16 cellular contexts compared by ENCODE assay signal in the genomic region with DNA sequence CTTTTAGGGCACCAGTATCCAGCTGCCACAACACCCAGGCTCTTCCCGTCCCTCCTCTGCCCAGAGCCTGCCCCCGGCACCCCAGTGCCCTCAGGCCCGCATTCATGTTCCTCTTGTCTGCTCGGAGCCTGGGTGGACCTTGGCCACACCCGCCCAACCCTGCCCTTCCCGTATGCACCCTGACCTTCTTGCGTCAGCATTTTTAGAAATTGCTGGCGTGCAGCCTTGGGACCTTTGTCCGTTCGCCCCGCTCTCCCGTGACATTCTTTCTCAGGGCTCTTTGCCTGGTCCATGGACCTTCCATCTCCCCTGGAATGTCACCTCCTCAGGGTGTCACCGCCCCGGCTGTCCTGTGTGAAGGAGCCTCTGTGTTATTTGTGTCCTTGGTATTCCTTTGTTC. TPM values are rescaled to one million over a fixed set of nuclear protein-coding genes. Genes with fewer than 3 reads are reported as not detected.
A peak's percentile ranks its signal among the peaks of the same experiment; 100 is the strongest.
DNase-seq lines count a peak whose midpoint lies in the region; ATAC-seq and TF ChIP-seq lines count a peak whose summit lies in the region.
"Had no signal": no experiment of that assay in that cellular context is flagged by ENCODE, and none has a peak within 500 bp of the region (broad histone marks: within the 10 kb centered on the region; RNA-seq: fewer than 3 reads in every experiment).

No MANE protein-coding gene starts in this region.

- POLR2A ChIA-PET in naive thymus-derived CD4-positive, alpha-beta T cell (lab: Charles Lee) = no interaction called here
- POLR2A ChIA-PET in CD8-positive, alpha-beta T cell (lab: Charles Lee) = no interaction called here

- H3K9me3 Mint-ChIP-seq in naive thymus-derived CD4-positive, alpha-beta T cell = no peaks in the 10 kb centered on the region
- H3K9me3 Mint-ChIP-seq in CD8-positive, alpha-beta T cell = no peaks in the 10 kb centered on the region
- H3K9me3 Mint-ChIP-seq: brain; memory B cell; stimulated activated effector memory CD8-positive, alpha-beta T cell treated with anti-CD3 and anti-CD28 coated beads, Interleukin-12 subunit alpha, Interleukin-12 subunit beta, amount 100 ng/mL, for 72 hours had no signal

- CTCF ChIA-PET in naive thymus-derived CD4-positive, alpha-beta T cell (lab: Charles Lee) = no interaction called here
- CTCF ChIA-PET in CD8-positive, alpha-beta T cell (lab: Charles Lee) = no interaction called here

- ATAC-seq in naive thymus-derived CD4-positive, alpha-beta T cell = peak; percentile 40
- ATAC-seq in CD8-positive, alpha-beta T cell = no peak
- ATAC-seq: PC-3; stimulated activated effector memory CD8-positive, alpha-beta T cell treated with anti-CD3 and anti-CD28 coated beads, Interleukin-12 subunit alpha, Interleukin-12 subunit beta, amount 100 ng/mL, for 72 hours had no signal

- H3K4me3 Mint-ChIP-seq in naive thymus-derived CD4-positive, alpha-beta T cell = no peak overlapping the region
- H3K4me3 Mint-ChIP-seq in CD8-positive, alpha-beta T cell = no peak overlapping the region
- H3K4me3 Mint-ChIP-seq: brain; memory B cell; stimulated activated effector memory CD8-positive, alpha-beta T cell treated with anti-CD3 and anti-CD28 coated beads, Interleukin-12 subunit alpha, Interleukin-12 subunit beta, amount 100 ng/mL, for 72 hours had no signal

- intact Hi-C loops in colonic mucosa (cut with DNase I) = no loop called here
- intact Hi-C loops in naive thymus-derived CD4-positive, alpha-beta T cell (cut with micrococcal nuclease) = no loop called here
- intact Hi-C loops in CD8-positive, alpha-beta T cell (cut with DNase I, micrococcal nuclease) = no loop called here

- no peaks in the 10 kb centered on the region for H3K27me3 ChIP-seq in colonic mucosa
- no peaks in the 10 kb centered on the region for H3K27me3 ChIP-seq in naive thymus-derived CD4-positive, alpha-beta T cell (ENCODE audit: control insufficient read depth in 2 of 2, insufficient read depth in 2 of 2, low read length in 2 of 2)
- H3K27me3 ChIP-seq in CD8-positive, alpha-beta T cell (ENCODE audit: insufficient read depth, low read length) = no peaks in the 10 kb centered on the region
- H3K27me3 ChIP-seq: pancreas had no signal

- H3K4me1 Mint-ChIP-seq in naive thymus-derived CD4-positive, alpha-beta T cell = peaks cover 0 to 9% (median 1%) of the 10 kb centered on the region in 7 donors
- peaks cover under 1% of the 10 kb centered on the region for H3K4me1 Mint-ChIP-seq in CD8-positive, alpha-beta T cell (ENCODE audit: low read depth)

- H3K9me3 ChIP-seq in colonic mucosa = no peaks in the 10 kb centered on the region
- no peaks in the 10 kb centered on the region for H3K9me3 ChIP-seq in naive thymus-derived CD4-positive, alpha-beta T cell (ENCODE audit: control insufficient read depth in 2 of 3, low read length in 3 of 3)
- no peaks in the 10 kb centered on the region for H3K9me3 ChIP-seq in CD8-positive, alpha-beta T cell (ENCODE audit: low read length)
- H3K9me3 ChIP-seq: pancreas had no signal

- H3K27me3 Mint-ChIP-seq in naive thymus-derived CD4-positive, alpha-beta T cell = no peaks in the 10 kb centered on the region
- H3K27me3 Mint-ChIP-seq in CD8-positive, alpha-beta T cell (ENCODE audit: low read depth) = no peaks in the 10 kb centered on the region
- H3K27me3 Mint-ChIP-seq: brain, memory B cell had no signal

- no peaks in the 10 kb centered on the region for H3K36me3 ChIP-seq in colonic mucosa
- H3K36me3 ChIP-seq in naive thymus-derived CD4-positive, alpha-beta T cell (ENCODE audit: control insufficient read depth in 2 of 3, insufficient read depth in 3 of 3, low read length in 3 of 3) = peaks cover 9 to 81% (median 22%) of the 10 kb centered on the region in 3 experiments
- H3K36me3 ChIP-seq in CD8-positive, alpha-beta T cell (ENCODE audit: insufficient read depth, low read length) = peaks cover 33% of the 10 kb centered on the region

- H3K4me1 ChIP-seq in colonic mucosa = no peaks in the 10 kb centered on the region
- H3K4me1 ChIP-seq in naive thymus-derived CD4-positive, alpha-beta T cell (ENCODE audit: control insufficient read depth in 2 of 2, insufficient read depth in 2 of 2, low read length in 2 of 2) = no peaks in the 10 kb centered on the region
- no peaks in the 10 kb centered on the region for H3K4me1 ChIP-seq in CD8-positive, alpha-beta T cell (ENCODE audit: insufficient read depth, low read length)
- H3K4me1 ChIP-seq: pancreas had no signal

- DNase-seq in colonic mucosa (peak; percentile 71), MV-4-11 (lab: John Stamatoyannopoulos, UW) (no peak)
- DNase-seq in naive thymus-derived CD4-positive, alpha-beta T cell = no peak
- no peak for DNase-seq in CD8-positive, alpha-beta T cell
- DNase-seq: activated CD4-positive, alpha-beta T cell treated with anti-CD3 and anti-CD28 coated beads, Interleukin-2, amount 50 U/mL, for 1 hour; activated effector memory CD4-positive, alpha-beta T cell treated with Interleukin-2 at 50 U/mL for 16 hours; EL; pancreas; PC-3; stimulated activated CD4-positive, alpha-beta T cell treated with anti-CD3 and anti-CD28 coated beads, Interleukin-1b, Interleukin-23, amount 100 ng/mL, for 48 hours; T-helper 2 cell had no signal

- H3K4me3 ChIP-seq in colonic mucosa = no peak overlapping the region
- no peak overlapping the region for H3K4me3 ChIP-seq in naive thymus-derived CD4-positive, alpha-beta T cell (ENCODE audit: low read length)
- H3K4me3 ChIP-seq in CD8-positive, alpha-beta T cell (ENCODE audit: low read depth, low read length) = no peak overlapping the region
- H3K4me3 ChIP-seq: pancreas had no signal

- H3K36me3 Mint-ChIP-seq in naive thymus-derived CD4-positive, alpha-beta T cell = peaks cover 0 to 48% (median 22%) of the 10 kb centered on the region in 5 donors
- peaks cover 72% of the 10 kb centered on the region for H3K36me3 Mint-ChIP-seq in CD8-positive, alpha-beta T cell

- H3K27ac ChIP-seq in colonic mucosa = no peak overlapping the region
- H3K27ac ChIP-seq in naive thymus-derived CD4-positive, alpha-beta T cell (ENCODE audit: low read depth, low read length) = no peak overlapping the region
- H3K27ac ChIP-seq in CD8-positive, alpha-beta T cell (ENCODE audit: low read depth, low read length) = no peak overlapping the region
- H3K27ac ChIP-seq: pancreas had no signal

- H3K9ac ChIP-seq in colonic mucosa (ENCODE audit: low read depth in 2 of 2, low read length in 2 of 2) = no peak overlapping the region

- TF ChIP-seq CTCF in colonic mucosa (IDR thresholded peaks at IDR 0.05) = no peak
- no peak for TF ChIP-seq CTCF in CD8-positive, alpha-beta T cell (IDR thresholded peaks at IDR 0.05)

- no peak overlapping the region for H3K27ac Mint-ChIP-seq in naive thymus-derived CD4-positive, alpha-beta T cell
- no peak overlapping the region for H3K27ac Mint-ChIP-seq in CD8-positive, alpha-beta T cell
- H3K27ac Mint-ChIP-seq: brain; memory B cell; stimulated activated effector memory CD8-positive, alpha-beta T cell treated with anti-CD3 and anti-CD28 coated beads, Interleukin-12 subunit alpha, Interleukin-12 subunit beta, amount 100 ng/mL, for 72 hours had no signal

RNA-seq across cellular contexts. Expression of gene NUCB1, which starts 7.6 kb away (rescaled TPM):
- total RNA-seq in colonic mucosa = 100 to 1,000 TPM; 180 to 184 TPM
- 100 to 1,000 TPM; 128 to 252 (median 142) TPM for total RNA-seq in naive thymus-derived CD4-positive, alpha-beta T cell
- polyA plus RNA-seq in naive thymus-derived CD4-positive, alpha-beta T cell = 100 to 1,000 TPM in 1 of 2 donors, 10 to 100 TPM in 1; 70.5 to 150 TPM
- total RNA-seq in CD8-positive, alpha-beta T cell = 10 to 100 TPM; 55.4 to 66.7 TPM

RNA-seq across cellular contexts. Expression of gene TULP2, which starts 9.1 kb away (rescaled TPM):
- total RNA-seq in colonic mucosa = not detected
- not detected for total RNA-seq in naive thymus-derived CD4-positive, alpha-beta T cell
- polyA plus RNA-seq in naive thymus-derived CD4-positive, alpha-beta T cell = not detected
- not detected for total RNA-seq in CD8-positive, alpha-beta T cell
- total RNA-seq: HT-29, PC-3 had no signal
- polyA plus RNA-seq: pancreas had no signal

RNA-seq across cellular contexts. Expression of gene DHDH, which starts 25.8 kb away (rescaled TPM):
- total RNA-seq in colonic mucosa = 1 to 10 TPM in 1 of 2 donors, not detected in 1; 1.5 TPM
- 1 to 10 TPM; 1.1 to 1.7 (median 1.3) TPM for total RNA-seq in naive thymus-derived CD4-positive, alpha-beta T cell
- 1 to 10 TPM; 1.0 to 2.7 TPM for polyA plus RNA-seq in naive thymus-derived CD4-positive, alpha-beta T cell
- total RNA-seq in CD8-positive, alpha-beta T cell = 1 to 10 TPM in 1 of 2 experiments, under 1 TPM in 1; 0.68 to 1.0 TPM
- polyA plus RNA-seq: BJ had no signal

RNA-seq across cellular contexts. Expression of gene PPP1R15A, which starts 35.5 kb away (rescaled TPM):
- total RNA-seq in colonic mucosa = 10 to 100 TPM; 23.9 to 33.3 TPM
- 1,000 to 10,000 TPM in 1 of 5 experiments, 100 to 1,000 TPM in 1, 10 to 100 TPM in 3; 31.5 to 1,030 (median 71.9) TPM for total RNA-seq in naive thymus-derived CD4-positive, alpha-beta T cell
- polyA plus RNA-seq in naive thymus-derived CD4-positive, alpha-beta T cell = 10 to 100 TPM; 23.0 to 29.8 TPM
- 100 to 1,000 TPM; 398 to 399 TPM for total RNA-seq in CD8-positive, alpha-beta T cell

RNA-seq across cellular contexts. Expression of gene PLEKHA4, which starts 39.3 kb away (rescaled TPM):
- total RNA-seq in colonic mucosa = 1 to 10 TPM; 5.6 to 6.6 TPM
- total RNA-seq in naive thymus-derived CD4-positive, alpha-beta T cell = 1 to 10 TPM; 2.1 to 7.4 (median 4.0) TPM
- 1 to 10 TPM; 2.6 to 5.6 TPM for polyA plus RNA-seq in naive thymus-derived CD4-positive, alpha-beta T cell
- total RNA-seq in CD8-positive, alpha-beta T cell = 1 to 10 TPM; 1.8 to 3.2 TPM
